Comparison of ENCODE assay signal across 4 cellular contexts in genomic region chr16:88825146-88825545, GRCh38.
"Had no signal": no experiment of that assay in that cellular context is flagged by ENCODE, and none has a peak within 500 bp of the region (broad histone marks: within the 10 kb centered on the region; RNA-seq: fewer than 3 reads in every experiment).

No MANE protein-coding gene starts in this region.

- H3K4me1 Mint-ChIP-seq: GM23338, H9 had no signal

- H3K27ac Mint-ChIP-seq: GM23338, H9 had no signal

- H3K4me3 Mint-ChIP-seq: GM23338, H9 had no signal

- H3K9me3 Mint-ChIP-seq: GM23338, H9 had no signal

- DNase-seq: H9, HCEC 1CT, IMR-90 had no signal

- ATAC-seq: GM23338 had no signal
